Comparison of ENCODE assay signal across 1 cellular context in the genomic region with DNA sequence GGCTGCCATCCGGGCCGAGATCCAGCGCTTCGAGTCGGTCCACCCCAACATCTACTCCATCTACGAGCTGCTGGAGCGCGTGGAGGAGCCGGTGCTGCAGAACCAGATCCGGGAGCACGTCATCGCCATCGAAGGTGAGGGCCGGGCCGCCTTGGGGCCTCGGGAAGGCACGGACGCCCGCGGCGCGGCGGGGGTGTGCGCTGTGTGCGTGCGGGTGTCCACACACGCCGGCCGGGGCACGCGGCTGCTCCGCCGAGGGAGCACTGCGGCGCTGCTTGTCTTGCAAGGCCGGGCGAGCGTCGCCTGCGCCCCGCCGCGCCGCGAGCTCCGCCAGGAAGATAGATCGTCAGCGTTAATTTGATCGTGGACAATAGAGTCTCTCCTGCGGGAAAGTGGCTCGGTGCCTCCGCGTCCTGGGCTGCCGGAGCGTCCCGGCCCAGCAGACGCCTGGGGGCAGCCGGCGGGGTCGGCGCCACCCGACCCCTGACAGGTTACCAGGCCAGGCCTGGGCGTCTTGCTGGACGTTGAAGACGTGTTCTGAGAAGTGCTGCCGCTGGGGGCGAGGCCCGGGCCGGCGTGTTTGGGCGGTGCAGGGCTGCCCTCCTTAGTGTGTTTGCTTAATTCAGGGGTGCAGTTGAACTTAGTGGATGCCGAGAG.
TF ChIP-seq lines count a peak whose summit lies in the region.

No MANE protein-coding gene starts in this region.

TF ChIP-seq in HepG2, 621 proteins besides CTCF, POLR2A, EP300 and RAD21 (continued from another document and continues in another):
- TF ChIP-seq GPN1 (CRISPR knock-in tag; IDR thresholded peaks at IDR 0.05; ENCODE audit: borderline replicate concordance), result no peak
- TF ChIP-seq, protein P1, sequence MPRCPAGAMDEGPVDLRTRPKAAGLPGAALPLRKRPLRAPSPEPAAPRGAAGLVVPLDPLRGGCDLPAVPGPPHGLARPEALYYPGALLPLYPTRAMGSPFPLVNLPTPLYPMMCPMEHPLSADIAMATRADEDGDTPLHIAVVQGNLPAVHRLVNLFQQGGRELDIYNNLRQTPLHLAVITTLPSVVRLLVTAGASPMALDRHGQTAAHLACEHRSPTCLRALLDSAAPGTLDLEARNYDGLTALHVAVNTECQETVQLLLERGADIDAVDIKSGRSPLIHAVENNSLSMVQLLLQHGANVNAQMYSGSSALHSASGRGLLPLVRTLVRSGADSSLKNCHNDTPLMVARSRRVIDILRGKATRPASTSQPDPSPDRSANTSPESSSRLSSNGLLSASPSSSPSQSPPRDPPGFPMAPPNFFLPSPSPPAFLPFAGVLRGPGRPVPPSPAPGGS (CRISPR knock-in tag; IDR thresholded peaks at IDR 0.05), result peak; percentile 78
- TF ChIP-seq CREM (IDR thresholded peaks at IDR 0.05), result no peak
- no peak for TF ChIP-seq CREM (CRISPR knock-in tag; IDR thresholded peaks at IDR 0.05)
- peak; percentile 80; the same call in 1 of the 2 replicates for TF ChIP-seq MXD4 (CRISPR knock-in tag; IDR thresholded peaks at IDR 0.05)
- 0 out of 2 replicates have a peak, but pooled peaks have one; percentile 64 for TF ChIP-seq ZNF674 (CRISPR knock-in tag; IDR thresholded peaks at IDR 0.05; ENCODE audit: low read depth)
- TF ChIP-seq SKI (IDR thresholded peaks at IDR 0.05; ENCODE audit: partially characterized antibody), result no peak
- no peak for TF ChIP-seq CHD2 (IDR thresholded peaks at IDR 0.05; ENCODE audit: low read depth, low read length)
- TF ChIP-seq ZNF136 (CRISPR knock-in tag; IDR thresholded peaks at IDR 0.05; ENCODE audit: low read depth), result no peak
- peak; percentile 36; the same call in 1 of the 2 replicates for TF ChIP-seq BORCS8-MEF2B (CRISPR knock-in tag; IDR thresholded peaks at IDR 0.05)
- no peak for TF ChIP-seq ZNF12 (CRISPR knock-in tag; IDR thresholded peaks at IDR 0.05)
- TF ChIP-seq, protein P2, sequence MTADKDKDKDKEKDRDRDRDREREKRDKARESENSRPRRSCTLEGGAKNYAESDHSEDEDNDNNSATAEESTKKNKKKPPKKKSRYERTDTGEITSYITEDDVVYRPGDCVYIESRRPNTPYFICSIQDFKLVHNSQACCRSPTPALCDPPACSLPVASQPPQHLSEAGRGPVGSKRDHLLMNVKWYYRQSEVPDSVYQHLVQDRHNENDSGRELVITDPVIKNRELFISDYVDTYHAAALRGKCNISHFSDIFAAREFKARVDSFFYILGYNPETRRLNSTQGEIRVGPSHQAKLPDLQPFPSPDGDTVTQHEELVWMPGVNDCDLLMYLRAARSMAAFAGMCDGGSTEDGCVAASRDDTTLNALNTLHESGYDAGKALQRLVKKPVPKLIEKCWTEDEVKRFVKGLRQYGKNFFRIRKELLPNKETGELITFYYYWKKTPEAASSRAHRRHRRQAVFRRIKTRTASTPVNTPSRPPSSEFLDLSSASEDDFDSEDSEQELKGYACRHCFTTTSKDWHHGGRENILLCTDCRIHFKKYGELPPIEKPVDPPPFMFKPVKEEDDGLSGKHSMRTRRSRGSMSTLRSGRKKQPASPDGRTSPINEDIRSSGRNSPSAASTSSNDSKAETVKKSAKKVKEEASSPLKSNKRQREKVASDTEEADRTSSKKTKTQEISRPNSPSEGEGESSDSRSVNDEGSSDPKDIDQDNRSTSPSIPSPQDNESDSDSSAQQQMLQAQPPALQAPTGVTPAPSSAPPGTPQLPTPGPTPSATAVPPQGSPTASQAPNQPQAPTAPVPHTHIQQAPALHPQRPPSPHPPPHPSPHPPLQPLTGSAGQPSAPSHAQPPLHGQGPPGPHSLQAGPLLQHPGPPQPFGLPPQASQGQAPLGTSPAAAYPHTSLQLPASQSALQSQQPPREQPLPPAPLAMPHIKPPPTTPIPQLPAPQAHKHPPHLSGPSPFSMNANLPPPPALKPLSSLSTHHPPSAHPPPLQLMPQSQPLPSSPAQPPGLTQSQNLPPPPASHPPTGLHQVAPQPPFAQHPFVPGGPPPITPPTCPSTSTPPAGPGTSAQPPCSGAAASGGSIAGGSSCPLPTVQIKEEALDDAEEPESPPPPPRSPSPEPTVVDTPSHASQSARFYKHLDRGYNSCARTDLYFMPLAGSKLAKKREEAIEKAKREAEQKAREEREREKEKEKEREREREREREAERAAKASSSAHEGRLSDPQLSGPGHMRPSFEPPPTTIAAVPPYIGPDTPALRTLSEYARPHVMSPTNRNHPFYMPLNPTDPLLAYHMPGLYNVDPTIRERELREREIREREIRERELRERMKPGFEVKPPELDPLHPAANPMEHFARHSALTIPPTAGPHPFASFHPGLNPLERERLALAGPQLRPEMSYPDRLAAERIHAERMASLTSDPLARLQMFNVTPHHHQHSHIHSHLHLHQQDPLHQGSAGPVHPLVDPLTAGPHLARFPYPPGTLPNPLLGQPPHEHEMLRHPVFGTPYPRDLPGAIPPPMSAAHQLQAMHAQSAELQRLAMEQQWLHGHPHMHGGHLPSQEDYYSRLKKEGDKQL (CRISPR knock-in tag; IDR thresholded peaks at IDR 0.05; ENCODE audit: low read depth), result no peak
- TF ChIP-seq ZNF180 (CRISPR knock-in tag; IDR thresholded peaks at IDR 0.05; ENCODE audit: borderline replicate concordance, low read depth), result no peak
- 0 out of 2 replicates have a peak, but pooled peaks have one; percentile 5 for TF ChIP-seq THAP11 (CRISPR knock-in tag; IDR thresholded peaks at IDR 0.05)
- TF ChIP-seq ZNF713 (CRISPR knock-in tag; IDR thresholded peaks at IDR 0.05), result no peak
- TF ChIP-seq ZNF264 (CRISPR knock-in tag; IDR thresholded peaks at IDR 0.05), result no peak
- 0 out of 2 replicates have a peak, but pooled peaks have one; percentile 33 for TF ChIP-seq ERF (CRISPR knock-in tag; IDR thresholded peaks at IDR 0.05)
- TF ChIP-seq ELF4 (CRISPR knock-in tag; IDR thresholded peaks at IDR 0.05; ENCODE audit: borderline replicate concordance), result no peak
- no peak for TF ChIP-seq ARHGAP35 (CRISPR knock-in tag; IDR thresholded peaks at IDR 0.05; ENCODE audit: borderline replicate concordance)
- no peak; the same call in 1 of the 2 replicates for TF ChIP-seq GLI4 (CRISPR knock-in tag; IDR thresholded peaks at IDR 0.05; ENCODE audit: borderline replicate concordance)
- peak; percentile 70 for TF ChIP-seq ZNF547 (CRISPR knock-in tag; IDR thresholded peaks at IDR 0.05)
- TF ChIP-seq XBP1 (CRISPR knock-in tag; IDR thresholded peaks at IDR 0.05), result no peak
- peak; percentile 47; the same call in 1 of the 2 replicates for TF ChIP-seq NKX3-1 (CRISPR knock-in tag; IDR thresholded peaks at IDR 0.05)
- TF ChIP-seq KDM3A (CRISPR knock-in tag; IDR thresholded peaks at IDR 0.05; ENCODE audit: low read depth), result 0 out of 2 replicates have a peak, but pooled peaks have one; percentile 13
- TF ChIP-seq, protein P3, sequence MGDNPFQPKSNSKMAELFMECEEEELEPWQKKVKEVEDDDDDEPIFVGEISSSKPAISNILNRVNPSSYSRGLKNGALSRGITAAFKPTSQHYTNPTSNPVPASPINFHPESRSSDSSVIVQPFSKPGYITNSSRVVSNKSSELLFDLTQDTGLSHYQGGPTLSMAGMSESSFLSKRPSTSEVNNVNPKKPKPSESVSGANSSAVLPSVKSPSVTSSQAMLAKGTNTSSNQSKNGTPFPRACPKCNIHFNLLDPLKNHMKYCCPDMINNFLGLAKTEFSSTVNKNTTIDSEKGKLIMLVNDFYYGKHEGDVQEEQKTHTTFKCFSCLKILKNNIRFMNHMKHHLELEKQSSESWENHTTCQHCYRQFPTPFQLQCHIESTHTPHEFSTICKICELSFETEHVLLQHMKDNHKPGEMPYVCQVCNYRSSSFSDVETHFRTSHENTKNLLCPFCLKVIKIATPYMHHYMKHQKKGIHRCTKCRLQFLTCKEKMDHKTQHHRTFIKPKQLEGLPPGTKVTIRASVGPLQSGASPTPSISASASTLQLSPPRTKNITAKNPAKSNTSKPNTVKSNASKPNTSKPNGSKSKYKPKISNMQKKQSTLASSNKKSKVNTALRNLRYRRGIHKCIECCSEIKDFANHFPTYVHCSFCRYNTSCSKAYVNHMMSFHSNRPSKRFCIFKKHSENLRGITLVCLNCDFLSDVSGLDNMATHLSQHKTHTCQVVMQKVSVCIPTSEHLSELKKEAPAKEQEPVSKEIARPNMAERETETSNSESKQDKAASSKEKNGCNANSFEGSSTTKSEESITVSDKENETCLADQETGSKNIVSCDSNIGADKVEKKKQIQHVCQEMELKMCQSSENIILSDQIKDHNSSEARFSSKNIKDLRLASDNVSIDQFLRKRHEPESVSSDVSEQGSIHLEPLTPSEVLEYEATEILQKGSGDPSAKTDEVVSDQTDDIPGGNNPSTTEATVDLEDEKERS (CRISPR knock-in tag; IDR thresholded peaks at IDR 0.05), result no peak; the same call in 1 of the 2 replicates
- no peak; the same call in 1 of the 2 replicates for TF ChIP-seq SAP130 (CRISPR knock-in tag; IDR thresholded peaks at IDR 0.05; ENCODE audit: low read depth)
- 0 out of 2 replicates have a peak, but pooled peaks have one; percentile 16 for TF ChIP-seq ZFP36L1 (CRISPR knock-in tag; IDR thresholded peaks at IDR 0.05)
- TF ChIP-seq, protein P4, sequence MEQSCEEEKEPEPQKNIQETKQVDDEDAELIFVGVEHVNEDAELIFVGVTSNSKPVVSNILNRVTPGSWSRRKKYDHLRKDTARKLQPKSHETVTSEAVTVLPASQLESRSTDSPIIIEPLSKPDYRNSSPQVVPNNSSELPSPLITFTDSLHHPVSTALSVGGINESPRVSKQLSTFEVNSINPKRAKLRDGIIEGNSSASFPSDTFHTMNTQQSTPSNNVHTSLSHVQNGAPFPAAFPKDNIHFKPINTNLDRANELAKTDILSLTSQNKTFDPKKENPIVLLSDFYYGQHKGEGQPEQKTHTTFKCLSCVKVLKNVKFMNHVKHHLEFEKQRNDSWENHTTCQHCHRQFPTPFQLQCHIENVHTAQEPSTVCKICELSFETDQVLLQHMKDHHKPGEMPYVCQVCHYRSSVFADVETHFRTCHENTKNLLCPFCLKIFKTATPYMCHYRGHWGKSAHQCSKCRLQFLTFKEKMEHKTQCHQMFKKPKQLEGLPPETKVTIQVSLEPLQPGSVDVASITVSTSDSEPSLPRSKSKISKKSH (CRISPR knock-in tag; IDR thresholded peaks at IDR 0.05; ENCODE audit: borderline replicate concordance), result no peak
- TF ChIP-seq, protein P5, sequence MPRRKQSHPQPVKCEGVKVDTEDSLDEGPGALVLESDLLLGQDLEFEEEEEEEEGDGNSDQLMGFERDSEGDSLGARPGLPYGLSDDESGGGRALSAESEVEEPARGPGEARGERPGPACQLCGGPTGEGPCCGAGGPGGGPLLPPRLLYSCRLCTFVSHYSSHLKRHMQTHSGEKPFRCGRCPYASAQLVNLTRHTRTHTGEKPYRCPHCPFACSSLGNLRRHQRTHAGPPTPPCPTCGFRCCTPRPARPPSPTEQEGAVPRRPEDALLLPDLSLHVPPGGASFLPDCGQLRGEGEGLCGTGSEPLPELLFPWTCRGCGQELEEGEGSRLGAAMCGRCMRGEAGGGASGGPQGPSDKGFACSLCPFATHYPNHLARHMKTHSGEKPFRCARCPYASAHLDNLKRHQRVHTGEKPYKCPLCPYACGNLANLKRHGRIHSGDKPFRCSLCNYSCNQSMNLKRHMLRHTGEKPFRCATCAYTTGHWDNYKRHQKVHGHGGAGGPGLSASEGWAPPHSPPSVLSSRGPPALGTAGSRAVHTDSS (CRISPR knock-in tag; conservative IDR thresholded peaks at IDR 0.05), result no peak
- no peak for TF ChIP-seq ZMYM3 (CRISPR knock-in tag; IDR thresholded peaks at IDR 0.05)
- no peak for TF ChIP-seq ZNF496 (CRISPR knock-in tag; IDR thresholded peaks at IDR 0.05; ENCODE audit: insufficient replicate concordance)
- TF ChIP-seq FOXO1 (CRISPR knock-in tag; IDR thresholded peaks at IDR 0.05), result no peak; the same call in 1 of the 2 replicates
- TF ChIP-seq, protein P6, sequence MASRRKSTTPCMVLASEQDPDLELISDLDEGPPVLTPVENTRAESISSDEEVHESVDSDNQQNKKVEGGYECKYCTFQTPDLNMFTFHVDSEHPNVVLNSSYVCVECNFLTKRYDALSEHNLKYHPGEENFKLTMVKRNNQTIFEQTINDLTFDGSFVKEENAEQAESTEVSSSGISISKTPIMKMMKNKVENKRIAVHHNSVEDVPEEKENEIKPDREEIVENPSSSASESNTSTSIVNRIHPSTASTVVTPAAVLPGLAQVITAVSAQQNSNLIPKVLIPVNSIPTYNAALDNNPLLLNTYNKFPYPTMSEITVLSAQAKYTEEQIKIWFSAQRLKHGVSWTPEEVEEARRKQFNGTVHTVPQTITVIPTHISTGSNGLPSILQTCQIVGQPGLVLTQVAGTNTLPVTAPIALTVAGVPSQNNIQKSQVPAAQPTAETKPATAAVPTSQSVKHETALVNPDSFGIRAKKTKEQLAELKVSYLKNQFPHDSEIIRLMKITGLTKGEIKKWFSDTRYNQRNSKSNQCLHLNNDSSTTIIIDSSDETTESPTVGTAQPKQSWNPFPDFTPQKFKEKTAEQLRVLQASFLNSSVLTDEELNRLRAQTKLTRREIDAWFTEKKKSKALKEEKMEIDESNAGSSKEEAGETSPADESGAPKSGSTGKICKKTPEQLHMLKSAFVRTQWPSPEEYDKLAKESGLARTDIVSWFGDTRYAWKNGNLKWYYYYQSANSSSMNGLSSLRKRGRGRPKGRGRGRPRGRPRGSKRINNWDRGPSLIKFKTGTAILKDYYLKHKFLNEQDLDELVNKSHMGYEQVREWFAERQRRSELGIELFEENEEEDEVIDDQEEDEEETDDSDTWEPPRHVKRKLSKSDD (CRISPR knock-in tag; IDR thresholded peaks at IDR 0.05; ENCODE audit: low read depth), result no peak
- TF ChIP-seq ZNF530 (CRISPR knock-in tag; IDR thresholded peaks at IDR 0.05; ENCODE audit: low read depth), result no peak
- TF ChIP-seq ZNF143 (CRISPR knock-in tag; IDR thresholded peaks at IDR 0.05), result peak; percentile 25; the same call in 1 of the 2 replicates
- TF ChIP-seq, protein P7, sequence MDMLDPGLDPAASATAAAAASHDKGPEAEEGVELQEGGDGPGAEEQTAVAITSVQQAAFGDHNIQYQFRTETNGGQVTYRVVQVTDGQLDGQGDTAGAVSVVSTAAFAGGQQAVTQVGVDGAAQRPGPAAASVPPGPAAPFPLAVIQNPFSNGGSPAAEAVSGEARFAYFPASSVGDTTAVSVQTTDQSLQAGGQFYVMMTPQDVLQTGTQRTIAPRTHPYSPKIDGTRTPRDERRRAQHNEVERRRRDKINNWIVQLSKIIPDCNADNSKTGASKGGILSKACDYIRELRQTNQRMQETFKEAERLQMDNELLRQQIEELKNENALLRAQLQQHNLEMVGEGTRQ (IDR thresholded peaks at IDR 0.05; ENCODE audit: low read depth, low read length), result no peak
- TF ChIP-seq, protein P7 (CRISPR knock-in tag; IDR thresholded peaks at IDR 0.05; ENCODE audit: borderline replicate concordance), result no peak; the same call in 1 of the 2 replicates
